Comparison of ENCODE assay signal across 29 cellular contexts in genomic region chr1:53068314-53069084, GRCh38. TPM values are rescaled to one million over a fixed set of nuclear protein-coding genes. Genes with fewer than 3 reads are reported as not detected.
DNase-seq lines count a peak whose midpoint lies in the region; ATAC-seq, FAIRE-seq and TF ChIP-seq lines count a peak whose summit lies in the region.
"Had no signal": no experiment of that assay in that cellular context is flagged by ENCODE, and none has a peak within 500 bp of the region (broad histone marks: within the 10 kb centered on the region; RNA-seq: fewer than 3 reads in every experiment).

No MANE protein-coding gene starts in this region.

- H2AFZ ChIP-seq in HepG2 (ENCODE audit: low read length) = no peak overlapping the region
- H2AFZ ChIP-seq in K562 (ENCODE audit: low read depth, low read length) = no peak overlapping the region
- no peak overlapping the region for H2AFZ ChIP-seq in osteoblast (ENCODE audit: low read length)

- H4K20me1 ChIP-seq in HepG2 (ENCODE audit: insufficient read depth, low read length) (no peaks in the 10 kb centered on the region), K562 (replicated peaks; ENCODE audit: control insufficient read depth, insufficient read depth, low read length) (no peaks in the 10 kb centered on the region), osteoblast (ENCODE audit: insufficient read depth, low read length) (no peaks in the 10 kb centered on the region)

- no peak overlapping the region for H3K9ac ChIP-seq in HepG2 (ENCODE audit: insufficient read depth, low read depth, low read length)
- H3K9ac ChIP-seq in K562 (ENCODE audit: insufficient read depth in 1 of 2, low read depth in 2 of 2, low read length in 2 of 2) = no peak overlapping the region

- H3K79me2 ChIP-seq in HepG2 (ENCODE audit: insufficient read depth, low read length) (no peaks in the 10 kb centered on the region), K562 (ENCODE audit: control insufficient read depth, insufficient read depth, low read length) (no peaks in the 10 kb centered on the region), osteoblast (ENCODE audit: insufficient read depth, low read length) (no peaks in the 10 kb centered on the region)

- H3K4me1 ChIP-seq in HepG2 (ENCODE audit: insufficient read depth, low read length) (no peaks in the 10 kb centered on the region; the same call in 1 of the 2 replicates), right lobe of liver (no peaks in the 10 kb centered on the region), K562 (replicated peaks in 1 of 2; ENCODE audit: control insufficient read depth in 2 of 2, insufficient read depth in 2 of 2, low read length in 2 of 2) (peaks cover 0 to 15% of the 10 kb centered on the region in 2 experiments; a peak in 2 of 5 replicates), osteoblast (ENCODE audit: insufficient read depth, low read length) (no peaks in the 10 kb centered on the region)

- H3K4me3 ChIP-seq in HepG2 (replicated peaks in 1 of 3; ENCODE audit: insufficient read depth in 1 of 3, low read depth in 2 of 3, low read length in 3 of 3) (no peak overlapping the region), right lobe of liver (no peak overlapping the region), K562 (no peak overlapping the region), osteoblast (ENCODE audit: insufficient read depth, low read length) (no peak overlapping the region)
- H3K4me3 ChIP-seq: cardiac muscle cell had no signal

- H3K4me2 ChIP-seq in HepG2 (ENCODE audit: low read depth, low read length) = no peak overlapping the region
- H3K4me2 ChIP-seq in K562 (ENCODE audit: insufficient read depth, low read length) = no peak overlapping the region
- no peak overlapping the region for H3K4me2 ChIP-seq in osteoblast (ENCODE audit: insufficient read depth, low read length)

- intact Hi-C loops in HepG2 (cut with micrococcal nuclease; ENCODE audit: unreplicated experiment) = no loop called here
- intact Hi-C loops in right lobe of liver (cut with DNase I) = no loop called here
- intact Hi-C loops in K562 (cut with micrococcal nuclease) = loop anchor here (10.0 kb wide), 1 partner anchor 164 kb away; no protein-coding TSS in a partner anchor

- no peak for TF ChIP-seq RAD21 in HepG2 (CRISPR knock-in tag; IDR thresholded peaks at IDR 0.05)
- TF ChIP-seq RAD21 in K562 (CRISPR knock-in tag; conservative IDR thresholded peaks at IDR 0.05 in 1 of 2, IDR thresholded peaks at IDR 0.05 in 1 of 2) = no peak

- H3K27me3 ChIP-seq in HepG2 (ENCODE audit: control insufficient read depth in 1 of 2, insufficient read depth in 2 of 2, low read length in 2 of 2) (peaks cover 5 to 49% of the 10 kb centered on the region in 2 experiments; a peak in 4 of 5 replicates), right lobe of liver (no peaks in the 10 kb centered on the region), K562 (ENCODE audit: control insufficient read depth in 2 of 2, insufficient read depth in 2 of 2, low read length in 2 of 2) (peaks cover 14 to 46% of the 10 kb centered on the region in 2 experiments; a peak in 4 of 5 replicates), osteoblast (ENCODE audit: insufficient read depth, low read length) (peaks cover 8% of the 10 kb centered on the region)

- no peaks in the 10 kb centered on the region for H3K36me3 ChIP-seq in HepG2 (replicated peaks in 1 of 2; ENCODE audit: control insufficient read depth in 1 of 2, insufficient read depth in 2 of 2, low read length in 2 of 2)
- no peaks in the 10 kb centered on the region for H3K36me3 ChIP-seq in right lobe of liver
- no peaks in the 10 kb centered on the region for H3K36me3 ChIP-seq in K562 (ENCODE audit: control insufficient read depth, insufficient read depth, low read length)
- no peaks in the 10 kb centered on the region for H3K36me3 ChIP-seq in osteoblast (ENCODE audit: insufficient read depth, low read length)
- H3K36me3 ChIP-seq: cardiac muscle cell had no signal

- 18% methylated on average over 4 of the region's 7 CpGs for WGBS in HepG2 (ENCODE audit: low lambda C conversion rate)
- no CpG with 5 or more reads among the region's 7 CpGs for WGBS in right lobe of liver (ENCODE audit: insufficient coverage, low coverage, low lambda C conversion rate, missing lambda C conversion rate)
- WGBS in K562 (ENCODE audit: insufficient coverage, low coverage, missing lambda C conversion rate) = 2% methylated on average over 7 of the region's 7 CpGs

- in situ Hi-C loops in HepG2 (cut with HindIII; ENCODE audit: extremely low pct_ligation_motif_present, low pct_unique_long_range_greater_than_20kb) = no loop called here
- in situ Hi-C loops in K562 (cut with MboI) = no loop called here

- no peak for DNase-seq in HepG2 (ENCODE audit: low spot score)
- no peak for DNase-seq in right lobe of liver
- DNase-seq in K562 (ENCODE audit: extremely low read depth in 1 of 4, low spot score in 3 of 4) = peak in 1 of 4 experiments; percentile 14
- peak; percentile 73 for DNase-seq in osteoblast (ENCODE audit: insufficient read length, low spot score, missing footprints)
- DNase-seq in GM19239 (ENCODE audit: insufficient read length, low spot score) = no peak
- no peak for DNase-seq in LoVo (ENCODE audit: low spot score)
- no peak for DNase-seq in NCI-H345 treated with DMSO at 0.1 percent for 48 hours (lab: John Stamatoyannopoulos, UW; ENCODE audit: unreplicated experiment)
- DNase-seq: activated CD8-positive, alpha-beta T cell treated with anti-CD3 and anti-CD28 coated beads, Interleukin-2, amount 10 ng/mL, durations not matched to agents 7 days and 5 days; activated T-cell treated with anti-CD3 and anti-CD28 coated beads, Interleukin-2, amount 50 U/mL, for 72 hours; aorta; CD4-positive, CD25-positive, alpha-beta regulatory T cell; dermis blood vessel endothelial cell; DMS 273 treated with DMSO at 0.1 percent for 48 hours; mesendoderm; naive B cell; NCI-H2029 treated with DMSO at 0.1 percent for 48 hours; NCI-H226; NCI-H82; nucleus accumbens; OCI-M1; SHP77; stimulated activated CD4-positive, alpha-beta T cell treated with anti-CD3 and anti-CD28 coated beads, Interleukin-12 subunit alpha, Interleukin-12 subunit beta, amount 100 ng/mL, for 4 hours; stimulated activated CD4-positive, alpha-beta T cell treated with anti-CD3 and anti-CD28 coated beads, Interleukin-4, amount 100 ng/mL, for 4 hours; stimulated activated naive CD8-positive, alpha-beta T cell treated with anti-CD3 and anti-CD28 coated beads, Interleukin-15, Interleukin-2, amounts not matched to agents 100 U/mL and 50 U/mL, for 24 hours had no signal

- no peaks in the 10 kb centered on the region for H3K9me1 ChIP-seq in K562 (ENCODE audit: control insufficient read depth, insufficient read depth, low read length)

- no peak for TF ChIP-seq POLR2A in HepG2 (IDR thresholded peaks at IDR 0.05; ENCODE audit: insufficient read depth in 1 of 2, low read depth in 2 of 2, low read length in 2 of 2)
- TF ChIP-seq POLR2A in right lobe of liver (IDR thresholded peaks at IDR 0.05) = no peak
- no peak for TF ChIP-seq POLR2A in K562 (conservative IDR thresholded peaks at IDR 0.05)

- TF ChIP-seq CTCF in HepG2 (CRISPR knock-in tag; IDR thresholded peaks at IDR 0.05) = no peak
- TF ChIP-seq CTCF in right lobe of liver (IDR thresholded peaks at IDR 0.05) = no peak
- TF ChIP-seq CTCF in K562 (IDR thresholded peaks at IDR 0.05 in 2 of 3, conservative IDR thresholded peaks at IDR 0.05 in 1 of 3; ENCODE audit: insufficient read depth in 2 of 3, low read depth in 1 of 3, low read length in 3 of 3) = no peak
- no peak for TF ChIP-seq CTCF in osteoblast (IDR thresholded peaks at IDR 0.05; ENCODE audit: extremely low read depth, low read depth, low read length)

- FAIRE-seq in HepG2 (lab: Jason Lieb, UNC) = no peak
- peak; percentile 40 for FAIRE-seq in K562 (lab: Jason Lieb, UNC)
- no peak for FAIRE-seq in GM19239 (lab: Jason Lieb, UNC)
- FAIRE-seq: endothelial cell of umbilical vein had no signal

- no TSS peak for BruUV-seq in HepG2 (replicated peaks; lab: Mats Ljungman, UMichigan)
- BruUV-seq in K562 (replicated peaks; lab: Mats Ljungman, UMichigan) = no TSS peak

- POLR2A ChIA-PET in HepG2 (lab: Yijun Ruan, JAX) = no interaction called here
- POLR2A ChIA-PET in K562 (lab: Yijun Ruan, JAX) = interaction anchor here (0.8 to 1.4 kb wide), 5 partner anchors 9 to 40 kb away, joined by 3 to 8 read pairs (median 5); no protein-coding TSS in a partner anchor

- CTCF ChIA-PET in HepG2 (lab: Yijun Ruan, JAX; ENCODE audit: low intra/inter-chr PET ratio, low total read pairs) (no interaction called here), K562 (lab: Yijun Ruan, JAX; ENCODE audit: low intra/inter-chr PET ratio) (no interaction called here)

- TF ChIP-seq EP300 in HepG2 (IDR thresholded peaks at IDR 0.05; ENCODE audit: low read depth in 2 of 2, low read length in 2 of 2) = no peak
- no peak for TF ChIP-seq EP300 in HepG2 (CRISPR knock-in tag; IDR thresholded peaks at IDR 0.05; ENCODE audit: borderline replicate concordance)
- TF ChIP-seq EP300 in K562 (IDR thresholded peaks at IDR 0.05; ENCODE audit: low read length) = 0 out of 2 replicates have a peak, but pooled peaks have one; percentile 25

- H3K27ac ChIP-seq in HepG2 (ENCODE audit: extremely low read length, insufficient read depth, low read length) (no peak overlapping the region), right lobe of liver (no peak overlapping the region), K562 (ENCODE audit: extremely low read depth, low read depth, low read length) (no peak overlapping the region), osteoblast (ENCODE audit: low read depth, low read length) (no peak overlapping the region)
- H3K27ac ChIP-seq: cardiac muscle cell had no signal

- ATAC-seq in HepG2 (no peak), right lobe of liver (no peak), K562 (peak; percentile 18; the same call in 1 of the 3 replicates)
- ATAC-seq: activated CD8-positive, alpha-beta T cell treated with anti-CD3 and anti-CD28 coated beads, Interleukin-2, amount 10 ng/mL, durations not matched to agents 7 days and 5 days; activated T-cell treated with anti-CD3 and anti-CD28 coated beads, Interleukin-2, amount 50 U/mL, for 72 hours; stimulated activated naive CD8-positive, alpha-beta T cell treated with anti-CD3 and anti-CD28 coated beads, Interleukin-15, Interleukin-2, amounts not matched to agents 100 U/mL and 50 U/mL, for 24 hours had no signal

- H3K9me3 ChIP-seq in HepG2 (ENCODE audit: low read length) = no peaks in the 10 kb centered on the region
- H3K9me3 ChIP-seq in right lobe of liver = no peaks in the 10 kb centered on the region
- no peaks in the 10 kb centered on the region for H3K9me3 ChIP-seq in K562 (replicated peaks; ENCODE audit: control insufficient read depth, insufficient read depth, low read depth, low read length)
- H3K9me3 ChIP-seq in osteoblast (ENCODE audit: low read depth, low read length) = no peaks in the 10 kb centered on the region

RNA-seq across cellular contexts. Expression of gene PODN, which starts 6.5 kb away (rescaled TPM):
- total RNA-seq in HepG2 (2016; rRNA removed; fragmentation: Illumina TruSeq; extraction: Trizol) (not detected in 2 replicates), right lobe of liver (1 to 10 TPM; 2.8 to 9.8 (median 5.1) TPM), K562 (2014; rRNA removed) (not detected in 2 replicates), K562 (2014; rRNA removed; fragmentation: Illumina TruSeq; extraction: Trizol) (not detected in 2 replicates), K562 (2015; rRNA removed; fragmentation: Illumina TruSeq; extraction: Trizol) (not detected in 2 replicates), K562 (2021) (0.09 TPM in 1 of 2 replicates, not detected in the other), osteoblast (43.3 and 52.8 TPM in 2 replicates)
- total RNA-seq in HepG2 (2016; cell fraction: cytosol; rRNA removed; fragmentation: Illumina TruSeq; extraction: Trizol; ENCODE audit: low read depth) = not detected in 2 replicates
- not detected in 2 replicates for total RNA-seq in HepG2 (2016; cell fraction: insoluble cytoplasmic fraction; rRNA removed; fragmentation: Illumina TruSeq; extraction: Trizol)
- total RNA-seq in HepG2 (2016; cell fraction: membrane; rRNA removed; fragmentation: Illumina TruSeq; extraction: Trizol) = not detected in 2 replicates
- total RNA-seq in HepG2 (2016; cell fraction: nucleus; rRNA removed; fragmentation: Illumina TruSeq; extraction: Trizol) = not detected in 2 replicates
- polyA plus RNA-seq in HepG2 (2011; rRNA removed) (0.10 and 0.13 TPM in 2 replicates), K562 (2011; rRNA removed) (not detected in 2 replicates), K562 (2014; fragmentation: Illumina TruSeq; extraction: Trizol) (not detected in 2 replicates), K562 (2014; fragmentation: Nextera tagmentation; extraction: Ambion mirVana) (not detected), K562 (2014; rRNA removed) (not detected in 2 replicates)
- 0.03 TPM in 1 of 2 replicates, not detected in the other for polyA plus RNA-seq in HepG2 (2011; cell fraction: cytosol; rRNA removed)
- 0.29 and 0.56 TPM in 2 replicates for polyA plus RNA-seq in HepG2 (2011; cell fraction: nucleus; rRNA removed)
- polyA plus RNA-seq in HepG2 (2012) = 0.38 and 0.40 TPM in 2 replicates
- polyA plus RNA-seq in HepG2 (2016; cell fraction: cytosol; fragmentation: Illumina TruSeq; extraction: Trizol; ENCODE audit: low read depth) = not detected in 2 replicates
- polyA plus RNA-seq in HepG2 (2016; cell fraction: insoluble cytoplasmic fraction; fragmentation: Illumina TruSeq; extraction: Trizol; ENCODE audit: low read depth) = not detected in 2 replicates
- polyA plus RNA-seq in HepG2 (2016; cell fraction: membrane; fragmentation: Illumina TruSeq; extraction: Trizol; ENCODE audit: low read depth) = not detected in 2 replicates
- polyA plus RNA-seq in HepG2 (2016; cell fraction: nucleus; fragmentation: Illumina TruSeq; extraction: Trizol; ENCODE audit: insufficient read depth, low read depth) = not detected in 2 replicates
- 0.10 TPM in 1 of 2 replicates, not detected in the other for polyA minus RNA-seq in HepG2 (2011; rRNA and poly(A)+ RNA removed; ENCODE audit: low replicate concordance)
- polyA minus RNA-seq in HepG2 (2011; cell fraction: cytosol; rRNA and poly(A)+ RNA removed) = not detected in 2 replicates
- polyA minus RNA-seq in HepG2 (2011; cell fraction: nucleus; rRNA and poly(A)+ RNA removed) = 0.25 TPM in 1 of 2 replicates, not detected in the other
- total RNA-seq in K562 (2011; cell fraction: chromatin; rRNA removed; ENCODE audit: low replicate concordance) = not detected in 2 replicates
- not detected in 2 replicates for total RNA-seq in K562 (2011; cell fraction: nucleolus; rRNA removed)
- not detected in 2 replicates for total RNA-seq in K562 (2011; cell fraction: nucleoplasm; rRNA removed)
- not detected in 2 replicates for polyA plus RNA-seq in K562 (2011; cell fraction: cytosol; rRNA removed)
- polyA plus RNA-seq in K562 (2011; cell fraction: nucleus; rRNA removed) = not detected in 2 replicates
- not detected in 2 replicates for polyA plus RNA-seq in K562 (2012)
- not detected in 2 replicates for polyA minus RNA-seq in K562 (2011; rRNA and poly(A)+ RNA removed)
- polyA minus RNA-seq in K562 (2011; cell fraction: cytosol; rRNA and poly(A)+ RNA removed) = not detected in 2 replicates
- polyA minus RNA-seq in K562 (2011; cell fraction: nucleus; rRNA and poly(A)+ RNA removed) = not detected in 2 replicates
- total RNA-seq: activated CD8-positive, alpha-beta T cell treated with anti-CD3 and anti-CD28 coated beads, Interleukin-2, amount 10 ng/mL, durations not matched to agents 7 days and 5 days; activated T-cell treated with anti-CD3 and anti-CD28 coated beads, Interleukin-2, amount 50 U/mL, for 72 hours; CD4-positive, CD25-positive, alpha-beta regulatory T cell; dermis blood vessel endothelial cell; kidney epithelial cell; MCF 10A had no signal
- polyA plus RNA-seq: CD4-positive, CD25-positive, alpha-beta regulatory T cell; IgD-negative memory B cell had no signal

Comparison
In these comparisons a context has a peak if more than half of its experiments do, and no peak if none do; other contexts are left out.
1. Of the 241 proteins assayed by ChIP-seq in both HepG2 and K562: peak only in HepG2: none; only in K562: CEBPG, EP300, ESRRA, MEIS2, NCOR1 and SOX6; in both: CEBPB; in neither: 232; mixed calls (peak in some experiments, not most) for 2.